1 cellular context compared by ENCODE assay signal in genomic region chr9:38004809-38005560, GRCh38.
TF ChIP-seq lines count a peak whose summit lies in the region.

No MANE protein-coding gene starts in this region.

TF ChIP-seq in H1, 55 proteins besides CTCF, POLR2A, EP300 and RAD21 (continued from another document):
- no peak for TF ChIP-seq TEAD4 (IDR thresholded peaks at IDR 0.05; ENCODE audit: low read depth, low read length)
- TF ChIP-seq SIN3A (conservative IDR thresholded peaks at IDR 0.05 in 1 of 2, IDR thresholded peaks at IDR 0.05 in 1 of 2; ENCODE audit: low read depth in 1 of 2, low read length in 2 of 2): no peak
- TF ChIP-seq CHD1 (IDR thresholded peaks at IDR 0.05; ENCODE audit: low read depth, low read length): no peak
- no peak for TF ChIP-seq CBX8 (IDR thresholded peaks at IDR 0.05; ENCODE audit: borderline replicate concordance, low read depth, low read length)
- TF ChIP-seq CHD7 (IDR thresholded peaks at IDR 0.05; ENCODE audit: insufficient replicate concordance, low read length): no peak
- TF ChIP-seq RNF2 (IDR thresholded peaks at IDR 0.05; ENCODE audit: borderline replicate concordance, low read depth, low read length, missing control alignments, poor library complexity, severe bottlenecking): no peak
- no peak for TF ChIP-seq SUZ12 (IDR thresholded peaks at IDR 0.05; ENCODE audit: low read length)
- no peak for TF ChIP-seq E2F6 (IDR thresholded peaks at IDR 0.05)
- TF ChIP-seq KDM4A (IDR thresholded peaks at IDR 0.05; ENCODE audit: low read depth, low read length, severe bottlenecking): no peak
TF ChIP-seq in H1: peak in this region for 0.
